Comparison of ENCODE assay signal across 2 cellular contexts in genomic region chr19:2110822-2111221, GRCh38.
TF ChIP-seq lines count a peak whose summit lies in the region.

No MANE protein-coding gene starts in this region.

TF ChIP-seq in HEK293, 187 proteins besides CTCF, POLR2A, EP300 and RAD21:
- TF ChIP-seq, protein P1, sequence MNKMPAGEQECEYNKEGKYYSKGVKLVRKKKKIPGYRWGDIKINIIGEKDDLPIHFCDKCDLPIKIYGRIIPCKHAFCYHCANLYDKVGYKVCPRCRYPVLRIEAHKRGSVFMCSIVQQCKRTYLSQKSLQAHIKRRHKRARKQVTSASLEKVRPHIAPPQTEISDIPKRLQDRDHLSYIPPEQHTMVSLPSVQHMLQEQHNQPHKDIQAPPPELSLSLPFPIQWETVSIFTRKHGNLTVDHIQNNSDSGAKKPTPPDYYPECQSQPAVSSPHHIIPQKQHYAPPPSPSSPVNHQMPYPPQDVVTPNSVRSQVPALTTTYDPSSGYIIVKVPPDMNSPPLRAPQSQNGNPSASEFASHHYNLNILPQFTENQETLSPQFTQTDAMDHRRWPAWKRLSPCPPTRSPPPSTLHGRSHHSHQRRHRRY (tag by site-specific recombination; IDR thresholded peaks at IDR 0.05): no peak
- TF ChIP-seq YY1 (tag by site-specific recombination; IDR thresholded peaks at IDR 0.05) (no peak), PRDM10 (tag by site-specific recombination; IDR thresholded peaks at IDR 0.05) (no peak), ZNF623 (tag by site-specific recombination; IDR thresholded peaks at IDR 0.05) (no peak), ZNF155 (tag by site-specific recombination; IDR thresholded peaks at IDR 0.05) (no peak), ZBTB8A (tag by site-specific recombination; IDR thresholded peaks at IDR 0.05) (no peak), ZNF692 (tag by site-specific recombination; IDR thresholded peaks at IDR 0.05) (peak; percentile 65; the same call in 1 of the 2 replicates)

TF ChIP-seq in GM12878, 131 proteins besides CTCF, POLR2A, EP300 and RAD21:
- TF ChIP-seq SPI1 (IDR thresholded peaks at IDR 0.05; ENCODE audit: borderline replicate concordance, insufficient read depth, low read depth, low read length) (no peak), IRF5 (IDR thresholded peaks at IDR 0.05; ENCODE audit: borderline replicate concordance) (no peak), CHD4 (IDR thresholded peaks at IDR 0.05) (no peak), NFIC (IDR thresholded peaks at IDR 0.05; ENCODE audit: low read depth, low read length) (no peak)
